Comparison of ENCODE assay signal across 21 cellular contexts in genomic region chr7:125279956-125280355, GRCh38.
A peak's percentile ranks its signal among the peaks of the same experiment; 100 is the strongest.
DNase-seq lines count a peak whose midpoint lies in the region; TF ChIP-seq lines count a peak whose summit lies in the region.
"Had no signal": no experiment of that assay in that cellular context is flagged by ENCODE, and none has a peak within 500 bp of the region (broad histone marks: within the 10 kb centered on the region; RNA-seq: fewer than 3 reads in every experiment).

No MANE protein-coding gene starts in this region.

- TF ChIP-seq POLR2A in vagina (IDR thresholded peaks at IDR 0.05), result no peak

- H3K27me3 ChIP-seq in vagina, result no peaks in the 10 kb centered on the region
- no peaks in the 10 kb centered on the region for H3K27me3 ChIP-seq in mammary epithelial cell (ENCODE audit: insufficient read depth, low read length)
- H3K27me3 ChIP-seq: brain microvascular endothelial cell, colonic mucosa, left lung had no signal

- BruUV-seq in mammary epithelial cell (replicated peaks; lab: Mats Ljungman, UMichigan), result no TSS peak

- no peak overlapping the region for H3K27ac Mint-ChIP-seq in activated naive CD4-positive, alpha-beta T cell treated with anti-CD3 and anti-CD28 coated beads, Interleukin-2, amount 10 ng/mL, durations not matched to agents 7 days and 5 days
- H3K27ac Mint-ChIP-seq: activated CD4-positive, alpha-beta T cell treated with anti-CD3 and anti-CD28 coated beads for 36 hours; activated naive CD8-positive, alpha-beta T cell treated with anti-CD3 and anti-CD28 coated beads, Interleukin-2, amount 10 ng/mL, durations not matched to agents 7 days and 5 days; CD4-positive, CD25-positive, alpha-beta regulatory T cell; stimulated activated memory B cell treated with anti-CD40 and anti-IgM and Interleukin-4, amounts not matched to agents 10 μg/mL and 1 μg/mL and 100 μg/mL, for 72 hours had no signal

- dilution Hi-C loops in mammary epithelial cell (cut with HindIII; ENCODE audit: low sequenced_read_pairs), result loop anchor here (5.0 kb wide), 1 partner anchor 68 kb away; no protein-coding TSS in a partner anchor

- H3K79me2 ChIP-seq in mammary epithelial cell (ENCODE audit: insufficient read depth, low read length), result no peaks in the 10 kb centered on the region

- no peaks in the 10 kb centered on the region for H3K27me3 Mint-ChIP-seq in activated naive CD4-positive, alpha-beta T cell treated with anti-CD3 and anti-CD28 coated beads, Interleukin-2, amount 10 ng/mL, durations not matched to agents 7 days and 5 days
- H3K27me3 Mint-ChIP-seq: activated CD4-positive, alpha-beta T cell treated with anti-CD3 and anti-CD28 coated beads for 36 hours; activated naive CD8-positive, alpha-beta T cell treated with anti-CD3 and anti-CD28 coated beads, Interleukin-2, amount 10 ng/mL, durations not matched to agents 7 days and 5 days; CD4-positive, CD25-positive, alpha-beta regulatory T cell; stimulated activated memory B cell treated with anti-CD40 and anti-IgM and Interleukin-4, amounts not matched to agents 10 μg/mL and 1 μg/mL and 100 μg/mL, for 72 hours had no signal

- TF ChIP-seq CTCF in vagina (IDR thresholded peaks at IDR 0.05) (no peak), mammary epithelial cell (conservative IDR thresholded peaks at IDR 0.05 in 1 of 2, IDR thresholded peaks at IDR 0.05 in 1 of 2; ENCODE audit: extremely low read depth in 1 of 2, insufficient read depth in 1 of 2, low read depth in 1 of 2, low read length in 2 of 2) (no peak)

- H2AFZ ChIP-seq in mammary epithelial cell (ENCODE audit: low read depth, low read length), result no peak overlapping the region

- no peaks in the 10 kb centered on the region for H3K4me1 Mint-ChIP-seq in activated naive CD4-positive, alpha-beta T cell treated with anti-CD3 and anti-CD28 coated beads, Interleukin-2, amount 10 ng/mL, durations not matched to agents 7 days and 5 days
- H3K4me1 Mint-ChIP-seq: activated CD4-positive, alpha-beta T cell treated with anti-CD3 and anti-CD28 coated beads for 36 hours; activated naive CD8-positive, alpha-beta T cell treated with anti-CD3 and anti-CD28 coated beads, Interleukin-2, amount 10 ng/mL, durations not matched to agents 7 days and 5 days; CD4-positive, CD25-positive, alpha-beta regulatory T cell; neural crest cell; stimulated activated memory B cell treated with anti-CD40 and anti-IgM and Interleukin-4, amounts not matched to agents 10 μg/mL and 1 μg/mL and 100 μg/mL, for 72 hours had no signal

- no peak overlapping the region for H3K9ac ChIP-seq in mammary epithelial cell (ENCODE audit: insufficient read depth, low read length)

- H3K36me3 ChIP-seq in vagina, result no peaks in the 10 kb centered on the region
- H3K36me3 ChIP-seq in mammary epithelial cell (ENCODE audit: insufficient read depth, low read length), result no peaks in the 10 kb centered on the region
- H3K36me3 ChIP-seq: brain microvascular endothelial cell, colonic mucosa, left lung, thoracic aorta had no signal

- H3K9me3 ChIP-seq in vagina (no peaks in the 10 kb centered on the region), mammary epithelial cell (replicated peaks; ENCODE audit: insufficient read depth, low read length) (no peaks in the 10 kb centered on the region)
- H3K9me3 ChIP-seq: colonic mucosa, thoracic aorta had no signal

- 49% methylated on average over 2 of the region's 2 CpGs for WGBS in mammary epithelial cell (ENCODE audit: low coverage, missing lambda C conversion rate)

- no peaks in the 10 kb centered on the region for H3K4me1 ChIP-seq in vagina
- no peaks in the 10 kb centered on the region for H3K4me1 ChIP-seq in mammary epithelial cell (ENCODE audit: insufficient read depth, low read length)
- H3K4me1 ChIP-seq: colonic mucosa, left lung had no signal

- no peaks in the 10 kb centered on the region for H4K20me1 ChIP-seq in mammary epithelial cell (ENCODE audit: insufficient read depth, low read length)

- H3K27ac ChIP-seq in vagina (no peak overlapping the region), mammary epithelial cell (ENCODE audit: insufficient read depth, low read depth, low read length) (no peak overlapping the region)
- H3K27ac ChIP-seq: brain microvascular endothelial cell, colonic mucosa, left lung, thoracic aorta had no signal

- no peak overlapping the region for H3K4me2 ChIP-seq in mammary epithelial cell (ENCODE audit: insufficient read depth, low read depth, low read length)

- H3K4me3 ChIP-seq in vagina (no peak overlapping the region), mammary epithelial cell (replicated peaks in 1 of 3; ENCODE audit: insufficient read depth in 1 of 3, low read depth in 2 of 3, low read length in 3 of 3) (no peak overlapping the region)
- H3K4me3 ChIP-seq: colonic mucosa, left lung, thoracic aorta had no signal

- intact Hi-C loops in vagina (cut with DNase I) (no loop called here), mammary epithelial cell (cut with micrococcal nuclease) (no loop called here)

- no peak overlapping the region for H3K4me3 Mint-ChIP-seq in activated naive CD4-positive, alpha-beta T cell treated with anti-CD3 and anti-CD28 coated beads, Interleukin-2, amount 10 ng/mL, durations not matched to agents 7 days and 5 days
- H3K4me3 Mint-ChIP-seq: activated CD4-positive, alpha-beta T cell treated with anti-CD3 and anti-CD28 coated beads for 36 hours; activated naive CD8-positive, alpha-beta T cell treated with anti-CD3 and anti-CD28 coated beads, Interleukin-2, amount 10 ng/mL, durations not matched to agents 7 days and 5 days; CD4-positive, CD25-positive, alpha-beta regulatory T cell; neural crest cell; stimulated activated memory B cell treated with anti-CD40 and anti-IgM and Interleukin-4, amounts not matched to agents 10 μg/mL and 1 μg/mL and 100 μg/mL, for 72 hours had no signal

- no peaks in the 10 kb centered on the region for H3K36me3 Mint-ChIP-seq in activated naive CD4-positive, alpha-beta T cell treated with anti-CD3 and anti-CD28 coated beads, Interleukin-2, amount 10 ng/mL, durations not matched to agents 7 days and 5 days
- H3K36me3 Mint-ChIP-seq: activated naive CD8-positive, alpha-beta T cell treated with anti-CD3 and anti-CD28 coated beads, Interleukin-2, amount 10 ng/mL, durations not matched to agents 7 days and 5 days; CD4-positive, CD25-positive, alpha-beta regulatory T cell; stimulated activated memory B cell treated with anti-CD40 and anti-IgM and Interleukin-4, amounts not matched to agents 10 μg/mL and 1 μg/mL and 100 μg/mL, for 72 hours had no signal

- CTCF ChIA-PET in mammary epithelial cell (lab: Charles Lee; ENCODE audit: low non-redundant PET), result no interaction called here
- CTCF ChIA-PET in activated naive CD4-positive, alpha-beta T cell treated with anti-CD3 and anti-CD28 coated beads, Interleukin-2, amount 10 ng/mL, durations not matched to agents 7 days and 5 days (lab: Charles Lee), result no interaction called here

- DNase-seq in DMS 273 treated with DMSO at 0.1 percent for 48 hours (lab: John Stamatoyannopoulos, UW) (peak; percentile 97), NCI-H1105 (lab: John Stamatoyannopoulos, UW) (peak; percentile 24), NCI-H69 (lab: John Stamatoyannopoulos, UW) (peak; percentile 90), inferior parietal cortex (ENCODE audit: extremely low spot score) (peak; percentile 34), vagina (ENCODE audit: extremely low spot score in 2 of 2) (no peak), mammary epithelial cell (no peak)
- no peak for DNase-seq in activated naive CD4-positive, alpha-beta T cell treated with anti-CD3 and anti-CD28 coated beads, Interleukin-2, amount 10 ng/mL, durations not matched to agents 7 days and 5 days
- DNase-seq: activated CD4-positive, alpha-beta T cell treated with anti-CD3 and anti-CD28 coated beads for 36 hours; activated naive CD8-positive, alpha-beta T cell treated with anti-CD3 and anti-CD28 coated beads, Interleukin-2, amount 10 ng/mL, durations not matched to agents 7 days and 5 days; brain microvascular endothelial cell; CD4-positive, CD25-positive, alpha-beta regulatory T cell; colonic mucosa; KG1; left lung; PC-3; SIG-M5; stimulated activated CD4-positive, alpha-beta T cell treated with anti-CD3 and anti-CD28 coated beads, Interleukin-1b, Interleukin-23, amount 100 ng/mL, for 48 hours; T-helper 1 cell had no signal

- in situ Hi-C loops in mammary epithelial cell (cut with MboI; ENCODE audit: low sequenced_read_pairs in 2 of 2), result no loop called here

- H3K9me3 Mint-ChIP-seq in activated naive CD4-positive, alpha-beta T cell treated with anti-CD3 and anti-CD28 coated beads, Interleukin-2, amount 10 ng/mL, durations not matched to agents 7 days and 5 days, result peaks cover 6% of the 10 kb centered on the region
- H3K9me3 Mint-ChIP-seq: activated naive CD8-positive, alpha-beta T cell treated with anti-CD3 and anti-CD28 coated beads, Interleukin-2, amount 10 ng/mL, durations not matched to agents 7 days and 5 days; stimulated activated memory B cell treated with anti-CD40 and anti-IgM and Interleukin-4, amounts not matched to agents 10 μg/mL and 1 μg/mL and 100 μg/mL, for 72 hours had no signal

Comparison
In these comparisons a context has a peak if more than half of its experiments do, and no peak if none do; other contexts are left out.
1. DNase-seq: peak in DMS 273 treated with DMSO at 0.1 percent for 48 hours (single experiment), NCI-H1105 (single experiment), NCI-H69 (single experiment) and inferior parietal cortex (single experiment); none in vagina (0 of 2), mammary epithelial cell (single experiment) and activated naive CD4-positive, alpha-beta T cell treated with anti-CD3 and anti-CD28 coated beads, Interleukin-2, amount 10 ng/mL, durations not matched to agents 7 days and 5 days (single experiment).